In the genomic region with DNA sequence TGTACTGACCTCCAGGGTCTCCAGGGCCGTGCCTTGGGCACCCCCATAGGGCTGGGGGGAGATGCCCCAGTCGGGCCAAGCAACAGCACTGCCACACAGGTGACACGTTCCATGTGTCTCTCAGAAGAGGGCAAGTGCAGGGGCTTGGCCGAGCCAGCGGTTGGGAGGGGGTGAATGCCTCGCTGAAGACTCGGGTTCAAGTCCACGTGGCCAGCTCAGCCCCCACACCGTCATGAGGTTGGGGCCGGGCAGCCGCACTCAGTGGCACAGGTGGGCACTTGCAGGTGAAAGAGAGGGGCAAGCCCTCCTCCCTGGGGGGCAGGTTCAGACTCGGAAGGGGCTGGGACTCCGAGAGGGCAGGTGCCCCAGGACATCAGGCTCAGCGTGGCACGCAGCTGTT, we compare ENCODE assay signal across 1 cellular context.
TF ChIP-seq lines count a peak whose summit lies in the region.

No MANE protein-coding gene starts in this region.

TF ChIP-seq in SK-N-SH treated with all-trans-retinoic acid at 6 μM for 48 hours, 23 proteins besides CTCF, POLR2A, EP300 and RAD21 (continued from another document):
- TF ChIP-seq TSHZ2 (CRISPR knock-in tag; IDR thresholded peaks at IDR 0.05) = no peak
- TF ChIP-seq ISL1 (CRISPR knock-in tag; IDR thresholded peaks at IDR 0.05) = no peak
- TF ChIP-seq CSDC2 (CRISPR knock-in tag; IDR thresholded peaks at IDR 0.05) = no peak
- no peak for TF ChIP-seq ARNTL (CRISPR knock-in tag; IDR thresholded peaks at IDR 0.05; ENCODE audit: borderline replicate concordance, low read depth)
- TF ChIP-seq RARB (CRISPR knock-in tag; IDR thresholded peaks at IDR 0.05) = no peak
- TF ChIP-seq ESRRG (CRISPR knock-in tag; IDR thresholded peaks at IDR 0.05) = no peak
- TF ChIP-seq ZNF8 (CRISPR knock-in tag; IDR thresholded peaks at IDR 0.05) = no peak
- TF ChIP-seq ZC3H10 (CRISPR knock-in tag; IDR thresholded peaks at IDR 0.05) = no peak
- no peak for TF ChIP-seq PPARA (CRISPR knock-in tag; IDR thresholded peaks at IDR 0.05; ENCODE audit: borderline replicate concordance)
- TF ChIP-seq, protein P1, sequence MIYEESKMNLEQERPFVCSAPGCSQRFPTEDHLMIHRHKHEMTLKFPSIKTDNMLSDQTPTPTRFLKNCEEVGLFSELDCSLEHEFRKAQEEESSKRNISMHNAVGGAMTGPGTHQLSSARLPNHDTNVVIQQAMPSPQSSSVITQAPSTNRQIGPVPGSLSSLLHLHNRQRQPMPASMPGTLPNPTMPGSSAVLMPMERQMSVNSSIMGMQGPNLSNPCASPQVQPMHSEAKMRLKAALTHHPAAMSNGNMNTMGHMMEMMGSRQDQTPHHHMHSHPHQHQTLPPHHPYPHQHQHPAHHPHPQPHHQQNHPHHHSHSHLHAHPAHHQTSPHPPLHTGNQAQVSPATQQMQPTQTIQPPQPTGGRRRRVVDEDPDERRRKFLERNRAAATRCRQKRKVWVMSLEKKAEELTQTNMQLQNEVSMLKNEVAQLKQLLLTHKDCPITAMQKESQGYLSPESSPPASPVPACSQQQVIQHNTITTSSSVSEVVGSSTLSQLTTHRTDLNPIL (CRISPR knock-in tag; IDR thresholded peaks at IDR 0.05; ENCODE audit: low read depth) = no peak
TF ChIP-seq in SK-N-SH treated with all-trans-retinoic acid at 6 μM for 48 hours: peak in this region for 0.
